Comparison of ENCODE assay signal across 11 cellular contexts in genomic region chr3:29430558-29430971, GRCh38.
DNase-seq lines count a peak whose midpoint lies in the region; ATAC-seq and TF ChIP-seq lines count a peak whose summit lies in the region.
"Had no signal": no experiment of that assay in that cellular context is flagged by ENCODE, and none has a peak within 500 bp of the region (broad histone marks: within the 10 kb centered on the region; RNA-seq: fewer than 3 reads in every experiment).

No MANE protein-coding gene starts in this region.

- intact Hi-C loops in vagina (cut with DNase I) (no loop called here), prostate gland (cut with DNase I) (no loop called here)

- WGBS in prostate gland, result 17% methylated on average over 1 of the region's 1 CpG

- H3K9ac ChIP-seq in skeletal muscle satellite cell (ENCODE audit: low read depth, low read length), result peak overlapping the region; percentile 40

- H3K36me3 ChIP-seq in skeletal muscle satellite cell (ENCODE audit: insufficient read depth, low read length) (peaks cover 10% of the 10 kb centered on the region), vagina (no peaks in the 10 kb centered on the region), MG63 (peaks cover 3% of the 10 kb centered on the region; the same call in 1 of the 2 replicates), prostate gland (no peaks in the 10 kb centered on the region)

- no peak for TF ChIP-seq CTCF in fibroblast of villous mesenchyme (IDR thresholded peaks at IDR 0.05; ENCODE audit: insufficient read depth, low read depth, low read length)
- no peak for TF ChIP-seq CTCF in vagina (IDR thresholded peaks at IDR 0.05)
- TF ChIP-seq CTCF in prostate gland (IDR thresholded peaks at IDR 0.05), result no peak

- DNase-seq in GM04503 (ENCODE audit: low read depth) (peak; percentile 64), RPMI7951 (ENCODE audit: low read depth) (peak; percentile 40), fibroblast of villous mesenchyme (ENCODE audit: low read depth) (peak; percentile 69), vagina (ENCODE audit: extremely low spot score in 2 of 2) (no peak), MG63 (no peak), prostate gland (ENCODE audit: low spot score) (no peak)
- DNase-seq: activated effector memory CD4-positive, alpha-beta T cell treated with anti-CD3 and anti-CD28 coated beads, Interleukin-2, amount 50 U/mL, for 16 hours; effector memory CD8-positive, alpha-beta T cell; sigmoid colon had no signal

- H3K27ac ChIP-seq in vagina, result no peak overlapping the region
- no peak overlapping the region for H3K27ac ChIP-seq in prostate gland

- TF ChIP-seq POLR2A in vagina (IDR thresholded peaks at IDR 0.05) (no peak), prostate gland (IDR thresholded peaks at IDR 0.05) (no peak)

- no peaks in the 10 kb centered on the region for H3K27me3 ChIP-seq in skeletal muscle satellite cell (ENCODE audit: control insufficient read depth, insufficient read depth, low read length)
- H3K27me3 ChIP-seq in vagina, result no peaks in the 10 kb centered on the region
- no peaks in the 10 kb centered on the region for H3K27me3 ChIP-seq in MG63
- H3K27me3 ChIP-seq in prostate gland (replicated peaks; ENCODE audit: insufficient read depth), result no peaks in the 10 kb centered on the region
- H3K27me3 ChIP-seq: sigmoid colon had no signal

- H3K4me3 ChIP-seq in fibroblast of villous mesenchyme (ENCODE audit: low read depth, low read length) (no peak overlapping the region), skeletal muscle satellite cell (ENCODE audit: low read length) (no peak overlapping the region), vagina (no peak overlapping the region), MG63 (no peak overlapping the region), prostate gland (no peak overlapping the region)
- H3K4me3 ChIP-seq: sigmoid colon had no signal

- peak overlapping the region; percentile 29 for H3K4me2 ChIP-seq in skeletal muscle satellite cell (ENCODE audit: low read length)

- H3K9me3 ChIP-seq in skeletal muscle satellite cell (replicated peaks; ENCODE audit: low read length) (no peaks in the 10 kb centered on the region), vagina (no peaks in the 10 kb centered on the region), MG63 (no peaks in the 10 kb centered on the region), prostate gland (no peaks in the 10 kb centered on the region)
- H3K9me3 ChIP-seq: sigmoid colon had no signal

- peaks cover 36% of the 10 kb centered on the region for H3K4me1 ChIP-seq in skeletal muscle satellite cell (ENCODE audit: control insufficient read depth, insufficient read depth, low read length)
- peaks cover 48% of the 10 kb centered on the region for H3K4me1 ChIP-seq in vagina
- no peaks in the 10 kb centered on the region for H3K4me1 ChIP-seq in prostate gland (replicated peaks)

- ATAC-seq in HG03108 (IDR thresholded peaks at IDR 0.05; ENCODE audit: unreplicated experiment), result no peak
- ATAC-seq: effector memory CD8-positive, alpha-beta T cell had no signal

Comparison
In these comparisons a context has a peak if more than half of its experiments do, and no peak if none do; other contexts are left out.
1. DNase-seq: peak in GM04503 (single experiment), RPMI7951 (single experiment) and fibroblast of villous mesenchyme (single experiment); none in vagina (0 of 2), MG63 (single experiment) and prostate gland (single experiment).